ENCODE assay signal across 1 cellular context in the genomic region with DNA sequence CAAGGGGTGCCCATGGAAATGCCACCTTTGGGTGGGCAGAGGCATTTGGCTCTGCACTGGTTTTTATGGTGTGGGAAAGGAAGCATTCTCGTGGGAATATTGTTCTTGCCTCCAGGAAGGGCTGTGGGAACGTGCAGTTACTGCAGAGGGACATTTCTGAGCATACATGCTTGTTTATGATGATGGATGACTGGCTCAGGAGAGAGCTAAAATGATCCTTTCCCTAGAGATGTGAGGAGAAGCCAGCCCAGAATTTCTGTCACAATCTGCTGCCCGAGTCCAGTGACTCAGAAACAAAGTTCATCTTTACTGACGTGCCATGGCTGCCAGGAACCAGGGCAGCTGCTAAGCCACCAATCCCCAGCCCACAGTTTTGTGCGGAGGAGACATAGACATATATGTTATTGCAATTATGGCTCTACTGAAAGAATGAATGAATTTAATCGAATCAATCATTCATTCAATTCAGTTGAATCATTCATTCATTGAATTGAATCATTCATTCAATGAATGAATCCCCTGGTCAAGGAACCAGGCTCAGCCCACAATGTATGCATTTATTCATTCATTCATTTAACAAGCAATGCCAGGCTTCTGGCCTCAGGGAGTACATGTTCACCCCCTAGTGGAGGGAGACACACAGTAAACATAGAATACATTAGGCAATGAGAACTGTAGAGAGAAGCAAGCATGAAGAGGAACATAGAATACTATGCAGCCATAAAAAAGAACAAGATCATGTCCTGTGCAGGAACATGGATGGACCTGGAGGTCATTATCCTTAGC.
TF ChIP-seq lines count a peak whose summit lies in the region.

No MANE protein-coding gene starts in this region.

TF ChIP-seq in IMR-90, 13 proteins besides CTCF, POLR2A, EP300 and RAD21 (continued from another document):
- TF ChIP-seq, protein P1, sequence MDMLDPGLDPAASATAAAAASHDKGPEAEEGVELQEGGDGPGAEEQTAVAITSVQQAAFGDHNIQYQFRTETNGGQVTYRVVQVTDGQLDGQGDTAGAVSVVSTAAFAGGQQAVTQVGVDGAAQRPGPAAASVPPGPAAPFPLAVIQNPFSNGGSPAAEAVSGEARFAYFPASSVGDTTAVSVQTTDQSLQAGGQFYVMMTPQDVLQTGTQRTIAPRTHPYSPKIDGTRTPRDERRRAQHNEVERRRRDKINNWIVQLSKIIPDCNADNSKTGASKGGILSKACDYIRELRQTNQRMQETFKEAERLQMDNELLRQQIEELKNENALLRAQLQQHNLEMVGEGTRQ (IDR thresholded peaks at IDR 0.05; ENCODE audit: low read depth, low read length), result no peak
- TF ChIP-seq CHD1 (IDR thresholded peaks at IDR 0.05; ENCODE audit: low read depth, low read length), result no peak
- no peak for TF ChIP-seq RFX5 (IDR thresholded peaks at IDR 0.05; ENCODE audit: low read depth, low read length)
- TF ChIP-seq RCOR1 (IDR thresholded peaks at IDR 0.05; ENCODE audit: insufficient replicate concordance, low read length), result no peak
- no peak for TF ChIP-seq MAZ (IDR thresholded peaks at IDR 0.05; ENCODE audit: borderline replicate concordance, low read depth, low read length)
- TF ChIP-seq, protein P2, sequence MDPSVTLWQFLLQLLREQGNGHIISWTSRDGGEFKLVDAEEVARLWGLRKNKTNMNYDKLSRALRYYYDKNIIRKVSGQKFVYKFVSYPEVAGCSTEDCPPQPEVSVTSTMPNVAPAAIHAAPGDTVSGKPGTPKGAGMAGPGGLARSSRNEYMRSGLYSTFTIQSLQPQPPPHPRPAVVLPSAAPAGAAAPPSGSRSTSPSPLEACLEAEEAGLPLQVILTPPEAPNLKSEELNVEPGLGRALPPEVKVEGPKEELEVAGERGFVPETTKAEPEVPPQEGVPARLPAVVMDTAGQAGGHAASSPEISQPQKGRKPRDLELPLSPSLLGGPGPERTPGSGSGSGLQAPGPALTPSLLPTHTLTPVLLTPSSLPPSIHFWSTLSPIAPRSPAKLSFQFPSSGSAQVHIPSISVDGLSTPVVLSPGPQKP (IDR thresholded peaks at IDR 0.05; ENCODE audit: borderline replicate concordance, low read depth, low read length), result no peak
- TF ChIP-seq SMC3 (IDR thresholded peaks at IDR 0.05; ENCODE audit: low read depth, low read length), result no peak
- TF ChIP-seq CEBPB (IDR thresholded peaks at IDR 0.05; ENCODE audit: low read depth, low read length), result no peak
